In genomic region chr2:157218911-157219310, GRCh38 we compare ENCODE assay signal across 32 cellular contexts. TPM values are rescaled to one million over a fixed set of nuclear protein-coding genes. Genes with fewer than 3 reads are reported as not detected.
"Had no signal": no experiment of that assay in that cellular context is flagged by ENCODE, and none has a peak within 500 bp of the region (broad histone marks: within the 10 kb centered on the region; RNA-seq: fewer than 3 reads in every experiment).

No MANE protein-coding gene starts in this region.

- H3K36me3 ChIP-seq: ascending aorta, colonic mucosa had no signal

- H3K4me3 ChIP-seq: ascending aorta, colonic mucosa had no signal

- DNase-seq: activated B cell treated with CpG ODN at 0.5 μM for 24 hours; activated CD4-positive, alpha-beta memory T cell treated with anti-CD3 and anti-CD28 coated beads for 36 hours; activated CD4-positive, alpha-beta T cell treated with anti-CD3 and anti-CD28 coated beads for 4 hours; activated CD4-positive, alpha-beta T cell treated with anti-CD3 and anti-CD28 coated beads, Interleukin-2, amount 10 ng/mL, durations not matched to agents 24 days and 14 days; activated CD4-positive, alpha-beta T cell treated with anti-CD3 and anti-CD28 coated beads, Interleukin-2, amount 50 U/mL, for 1 hour; activated CD4-positive, alpha-beta T cell treated with anti-CD3 and anti-CD28 coated beads, Interleukin-2, amount 50 U/mL, for 4 hours; activated CD4-positive, CD25-positive, alpha-beta regulatory T cell treated with anti-CD3 and anti-CD28 coated beads, Interleukin-2, amount 50 U/mL, for 72 hours; activated CD8-positive, alpha-beta memory T cell treated with anti-CD3 and anti-CD28 coated beads, Interleukin-2, amount 50 U/mL, for 4 hours; activated CD8-positive, alpha-beta T cell treated with anti-CD3 and anti-CD28 coated beads for 36 hours; activated effector memory CD4-positive, alpha-beta T cell treated with Interleukin-2 at 50 U/mL for 16 hours; activated gamma-delta T cell; activated naive CD4-positive, alpha-beta T cell treated with anti-CD3 and anti-CD28 coated beads, Interleukin-2, amount 10 ng/mL, durations not matched to agents 7 days and 5 days; activated naive CD4-positive, alpha-beta T cell treated with Interleukin-2 at 50 U/mL for 16 hours; activated naive CD8-positive, alpha-beta T cell treated with anti-CD3 and anti-CD28 coated beads, Interleukin-2, amount 10 ng/mL, durations not matched to agents 7 days and 5 days; activated naive CD8-positive, alpha-beta T cell treated with anti-CD3 and anti-CD28 coated beads, Interleukin-2, amount 50 U/mL, for 24 hours; activated T-cell treated with anti-CD3 and anti-CD28 coated beads for 4 hours; activated T-cell treated with anti-CD3 and anti-CD28 coated beads, Interleukin-2, amount 50 U/mL, for 1 hour; activated T-cell treated with anti-CD3 and anti-CD28 coated beads, Interleukin-2, amount 50 U/mL, for 4 hours; activated T-cell treated with anti-CD3 and anti-CD28 coated beads, Interleukin-2, amount 50 U/mL, for 72 hours; amygdala; anterior cingulate cortex; caudate nucleus; cerebellar nuclear complex; colonic mucosa; T-helper 1 cell; T-helper 2 cell; T-helper 9 cell had no signal

- ATAC-seq: activated CD8-positive, alpha-beta T cell treated with anti-CD3 and anti-CD28 coated beads for 36 hours; activated naive CD8-positive, alpha-beta T cell treated with anti-CD3 and anti-CD28 coated beads, Interleukin-2, amount 50 U/mL, for 24 hours; activated T-cell treated with anti-CD3 and anti-CD28 coated beads, Interleukin-2, amount 50 U/mL, for 4 hours; activated T-cell treated with anti-CD3 and anti-CD28 coated beads, Interleukin-2, amount 50 U/mL, for 72 hours had no signal

- H3K9me3 ChIP-seq: ascending aorta, colonic mucosa had no signal

- H3K27me3 ChIP-seq: ascending aorta, colonic mucosa had no signal

- H3K4me1 ChIP-seq: ascending aorta, colonic mucosa had no signal

- H3K27ac ChIP-seq: ascending aorta, colonic mucosa, VCaP had no signal

- FAIRE-seq: bronchial epithelial cell had no signal

RNA-seq across cellular contexts. Expression of gene GALNT5, which starts 38.6 kb away (rescaled TPM):
- total RNA-seq: activated B cell treated with CpG ODN at 0.5 μM for 24 hours; activated CD4-positive, alpha-beta memory T cell treated with anti-CD3 and anti-CD28 coated beads for 36 hours; activated CD4-positive, alpha-beta T cell treated with anti-CD3 and anti-CD28 coated beads, Interleukin-2, amount 10 ng/mL, durations not matched to agents 24 days and 14 days; activated CD8-positive, alpha-beta memory T cell treated with anti-CD3 and anti-CD28 coated beads for 36 hours; activated CD8-positive, alpha-beta T cell treated with anti-CD3 and anti-CD28 coated beads for 36 hours; activated naive CD8-positive, alpha-beta T cell treated with anti-CD3 and anti-CD28 coated beads, Interleukin-2, amount 10 ng/mL, durations not matched to agents 7 days and 5 days; activated T-cell treated with anti-CD3 and anti-CD28 coated beads, Interleukin-2, amount 50 U/mL, for 72 hours; activated T-helper 2 cell treated with anti-CD3 and anti-CD28 coated beads, Interferon-gamma antibody, Interleukin-2, Interleukin-4, amounts not matched to agents 10 μg/mL and 5 μg/mL and 100 μg/mL, durations not matched to agents 14 hours and 24 hours and 36 hours had no signal
